In genomic region chr12:89844539-89844938, GRCh38 we compare ENCODE assay signal across 19 cellular contexts.
"Had no signal": no experiment of that assay in that cellular context is flagged by ENCODE, and none has a peak within 500 bp of the region (broad histone marks: within the 10 kb centered on the region; RNA-seq: fewer than 3 reads in every experiment).

No MANE protein-coding gene starts in this region.

- H3K36me3 Mint-ChIP-seq: natural killer cell had no signal

- H3K27ac ChIP-seq: heart left ventricle, spleen, stomach, thoracic aorta had no signal

- H3K9me3 ChIP-seq: heart left ventricle, mucosa of descending colon, spleen, stomach, thoracic aorta had no signal

- H3K27me3 ChIP-seq: spleen, stomach had no signal

- H3K4me3 ChIP-seq: heart left ventricle, mucosa of descending colon, spleen, stomach, thoracic aorta had no signal

- ATAC-seq: heart left ventricle, mucosa of descending colon, natural killer cell, sciatic nerve had no signal

- H3K27ac Mint-ChIP-seq: natural killer cell had no signal

- H3K4me1 ChIP-seq: spleen, stomach had no signal

- H3K9me3 Mint-ChIP-seq: natural killer cell, neural crest cell had no signal

- H3K36me3 ChIP-seq: heart left ventricle, spleen, stomach, thoracic aorta had no signal

- DNase-seq: dermis blood vessel endothelial cell; foreskin melanocyte; heart left ventricle; hippocampal formation; kidney glomerular epithelial cell; mucosa of descending colon; natural killer cell; posterior cingulate gyrus; spleen; stimulated activated CD4-positive, alpha-beta T cell treated with anti-CD3 and anti-CD28 coated beads, Interleukin-15, amount 100 ng/mL, for 24 hours; stimulated activated CD4-positive, alpha-beta T cell treated with anti-CD3 and anti-CD28 coated beads, Interleukin-1b, Interleukin-23, amount 100 ng/mL, for 48 hours; stimulated activated CD4-positive, alpha-beta T cell treated with anti-CD3 and anti-CD28 coated beads, Interleukin-4, amount 100 ng/mL, for 4 hours; stimulated activated naive CD4-positive, alpha-beta T cell; stomach; substantia nigra; trophoblast cell had no signal

- H3K4me3 Mint-ChIP-seq: natural killer cell, neural crest cell had no signal
